In genomic region chr1:12595839-12596821, GRCh38 we compare ENCODE assay signal across 8 cellular contexts. TPM values are rescaled to one million over a fixed set of nuclear protein-coding genes. Genes with fewer than 3 reads are reported as not detected.
DNase-seq lines count a peak whose midpoint lies in the region; ATAC-seq, FAIRE-seq and TF ChIP-seq lines count a peak whose summit lies in the region.

No MANE protein-coding gene starts in this region.

- H3K9me3 ChIP-seq in BLaER1 (no peaks in the 10 kb centered on the region), SJSA1 (replicated peaks) (no peaks in the 10 kb centered on the region; the same call in 1 of the 2 replicates), mesodermal cell (ENCODE audit: control insufficient read depth, low read length) (no peaks in the 10 kb centered on the region), tibial nerve (no peaks in the 10 kb centered on the region)

- H3K36me3 ChIP-seq in BLaER1 = no peaks in the 10 kb centered on the region
- no peaks in the 10 kb centered on the region for H3K36me3 ChIP-seq in SJSA1
- no peaks in the 10 kb centered on the region for H3K36me3 ChIP-seq in mesodermal cell (ENCODE audit: control insufficient read depth, insufficient read depth, low read length)
- H3K36me3 ChIP-seq in tibial nerve = no peaks in the 10 kb centered on the region

- H3K4me3 ChIP-seq in BLaER1 (no peak overlapping the region), SJSA1 (peak overlapping the region; percentile 19), epithelial cell of proximal tubule (ENCODE audit: low read depth, low read length) (peak overlapping the region; percentile 47), mesodermal cell (ENCODE audit: extremely low read depth, insufficient read depth, low read length, poor library complexity, severe bottlenecking) (peak overlapping the region; percentile 26), tibial nerve (peak overlapping the region; percentile 13 to 51 (median 49))

- H3K4me2 ChIP-seq in BLaER1 = peak overlapping the region; percentile 66

- WGBS in mesodermal cell (ENCODE audit: insufficient coverage in 2 of 2), 2 experiments = 7 to 8% methylated on average over 47 of the region's 56 CpGs
- 6 to 17% methylated on average over 13 to 17 of the region's 56 CpGs for WGBS in tibial nerve, 2 donors

- peak in 1 of 2 donors; percentile 91 for TF ChIP-seq EP300 in tibial nerve (IDR thresholded peaks at IDR 0.05)

- H3K27ac ChIP-seq in BLaER1 (no peak overlapping the region), SJSA1 (no peak overlapping the region), mesodermal cell (ENCODE audit: low read depth, low read length, severe bottlenecking) (peak overlapping the region; percentile 84), tibial nerve (peak overlapping the region; percentile 62 to 91 (median 85))

- TF ChIP-seq POLR2A in H54 (IDR thresholded peaks at IDR 0.05; ENCODE audit: low read depth, low read length) (no peak), tibial nerve (IDR thresholded peaks at IDR 0.05) (peak in 1 of 2 donors; percentile 18)

- peaks cover 45% of the 10 kb centered on the region for H3K4me1 ChIP-seq in BLaER1
- H3K4me1 ChIP-seq in SJSA1 (replicated peaks) = peaks cover 16% of the 10 kb centered on the region
- H3K4me1 ChIP-seq in mesodermal cell (ENCODE audit: control insufficient read depth, insufficient read depth, low read length, poor library complexity, severe bottlenecking) = peaks cover 8% of the 10 kb centered on the region
- H3K4me1 ChIP-seq in tibial nerve = peaks cover 0 to 100% (median 94%) of the 10 kb centered on the region in 4 donors

- H3K27me3 ChIP-seq in BLaER1 (no peaks in the 10 kb centered on the region; the same call in 1 of the 2 replicates), SJSA1 (replicated peaks) (peaks cover 11% of the 10 kb centered on the region), tibial nerve (no peaks in the 10 kb centered on the region)

- ATAC-seq in GM21360 (IDR thresholded peaks at IDR 0.05; ENCODE audit: unreplicated experiment) = no peak
- ATAC-seq in GM19035 (IDR thresholded peaks at IDR 0.05; ENCODE audit: unreplicated experiment) = no peak

- H4K20me1 ChIP-seq in BLaER1 = no peaks in the 10 kb centered on the region

- FAIRE-seq in H54 (lab: Jason Lieb, UNC) = peak; percentile 58

- DNase-seq in H54 (ENCODE audit: insufficient read length, low spot score) (peak; percentile 82), SJSA1 (ENCODE audit: low read depth in 1 of 2, low spot score in 2 of 2) (peak; percentile 55 to 80), epithelial cell of proximal tubule (ENCODE audit: low read depth) (no peak), tibial nerve (ENCODE audit: low spot score in 2 of 2) (peak; percentile 71 to 78)

- TF ChIP-seq CTCF in epithelial cell of proximal tubule (conservative IDR thresholded peaks at IDR 0.05; ENCODE audit: low read depth, low read length) (no peak), tibial nerve (IDR thresholded peaks at IDR 0.05) (peak in 2 of 5 experiments; percentile 10 to 25)

- no peak overlapping the region for H3K9ac ChIP-seq in BLaER1

RNA-seq across cellular contexts. Expression of gene DHRS3, which starts 21.9 kb away (rescaled TPM):
- total RNA-seq in SJSA1 (2014; rRNA removed; shearing (Covaris generic)) = 0.76 and 0.88 TPM in 2 replicates
- total RNA-seq in epithelial cell of proximal tubule (52.7 and 60.5 TPM in 2 replicates), tibial nerve (100 to 1,000 TPM; 180 to 449 (median 358) TPM)
- 4.3 TPM for polyA plus RNA-seq in mesodermal cell (2013, experiment 1 of 2)
- polyA plus RNA-seq in mesodermal cell (2013, experiment 2 of 2) = 4.7 TPM

RNA-seq across cellular contexts. Expression of gene AADACL4, which starts 47.8 kb away (rescaled TPM):
- total RNA-seq in SJSA1 (2014; rRNA removed; shearing (Covaris generic)) = not detected in 2 replicates
- total RNA-seq in epithelial cell of proximal tubule (not detected in 2 replicates), tibial nerve (not detected)
- not detected for polyA plus RNA-seq in mesodermal cell (2013, experiment 1 of 2)
- not detected for polyA plus RNA-seq in mesodermal cell (2013, experiment 2 of 2)

Comparison
In these comparisons a context has a peak if more than half of its experiments do, and no peak if none do; other contexts are left out.
1. H3K27ac ChIP-seq: peak in mesodermal cell (single experiment) and tibial nerve (4 of 4); none in BLaER1 (single experiment) and SJSA1 (single experiment).
2. RNA of gene DHRS3, which starts 21.9 kb away (total RNA-seq): 180 to 449 TPM in tibial nerve and 52.7 to 60.5 TPM in epithelial cell of proximal tubule; 0.76 to 0.88 TPM in SJSA1; every median in the first group is over 10 times any median in the second.